1 cellular context compared by ENCODE assay signal in genomic region chr2:218837495-218837894, GRCh38.
TF ChIP-seq lines count a peak whose summit lies in the region.

No MANE protein-coding gene starts in this region.

TF ChIP-seq in K562, 482 proteins besides CTCF, POLR2A, EP300 and RAD21 (continued from another document):
- no peak for TF ChIP-seq MBD1 (CRISPR knock-in tag; IDR thresholded peaks at IDR 0.05)
